1 cellular context compared by ENCODE assay signal in the genomic region with DNA sequence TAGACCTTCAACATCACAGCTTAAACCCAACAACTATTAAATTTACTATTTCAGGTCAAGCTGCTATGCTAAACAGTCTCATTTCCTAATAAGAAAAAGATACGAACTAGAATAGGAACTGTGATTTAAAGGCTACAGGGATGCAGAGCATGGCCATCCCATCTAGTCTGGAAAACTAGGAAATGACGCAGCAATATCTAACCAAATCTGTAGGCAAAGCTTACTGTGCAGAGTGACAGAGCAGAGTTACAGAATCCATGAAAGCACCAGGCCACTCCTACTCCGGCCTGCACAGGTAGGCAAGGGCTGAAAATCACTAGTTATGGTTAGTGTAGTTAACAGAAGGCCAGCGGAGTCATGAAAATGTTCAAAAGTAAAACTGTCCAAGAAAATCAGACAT.
TF ChIP-seq lines count a peak whose summit lies in the region.

No MANE protein-coding gene starts in this region.

TF ChIP-seq in HCT116, 20 proteins besides CTCF, POLR2A, EP300 and RAD21:
- TF ChIP-seq POLR2AphosphoS5 (IDR thresholded peaks at IDR 0.05; ENCODE audit: low read depth, low read length): no peak
- TF ChIP-seq, protein P1, sequence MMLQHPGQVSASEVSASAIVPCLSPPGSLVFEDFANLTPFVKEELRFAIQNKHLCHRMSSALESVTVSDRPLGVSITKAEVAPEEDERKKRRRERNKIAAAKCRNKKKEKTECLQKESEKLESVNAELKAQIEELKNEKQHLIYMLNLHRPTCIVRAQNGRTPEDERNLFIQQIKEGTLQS (IDR thresholded peaks at IDR 0.05): no peak
- no peak for TF ChIP-seq EGR1 (IDR thresholded peaks at IDR 0.05; ENCODE audit: low read depth)
- no peak for TF ChIP-seq SRF (IDR thresholded peaks at IDR 0.05; ENCODE audit: low read depth)
- TF ChIP-seq FOSL1 (IDR thresholded peaks at IDR 0.05; ENCODE audit: low read depth): no peak
- no peak for TF ChIP-seq ZFX (IDR thresholded peaks at IDR 0.05)
- TF ChIP-seq YY1 (IDR thresholded peaks at IDR 0.05; ENCODE audit: extremely low read depth, insufficient replicate concordance, low read depth, low read length): no peak
- TF ChIP-seq, protein P2, sequence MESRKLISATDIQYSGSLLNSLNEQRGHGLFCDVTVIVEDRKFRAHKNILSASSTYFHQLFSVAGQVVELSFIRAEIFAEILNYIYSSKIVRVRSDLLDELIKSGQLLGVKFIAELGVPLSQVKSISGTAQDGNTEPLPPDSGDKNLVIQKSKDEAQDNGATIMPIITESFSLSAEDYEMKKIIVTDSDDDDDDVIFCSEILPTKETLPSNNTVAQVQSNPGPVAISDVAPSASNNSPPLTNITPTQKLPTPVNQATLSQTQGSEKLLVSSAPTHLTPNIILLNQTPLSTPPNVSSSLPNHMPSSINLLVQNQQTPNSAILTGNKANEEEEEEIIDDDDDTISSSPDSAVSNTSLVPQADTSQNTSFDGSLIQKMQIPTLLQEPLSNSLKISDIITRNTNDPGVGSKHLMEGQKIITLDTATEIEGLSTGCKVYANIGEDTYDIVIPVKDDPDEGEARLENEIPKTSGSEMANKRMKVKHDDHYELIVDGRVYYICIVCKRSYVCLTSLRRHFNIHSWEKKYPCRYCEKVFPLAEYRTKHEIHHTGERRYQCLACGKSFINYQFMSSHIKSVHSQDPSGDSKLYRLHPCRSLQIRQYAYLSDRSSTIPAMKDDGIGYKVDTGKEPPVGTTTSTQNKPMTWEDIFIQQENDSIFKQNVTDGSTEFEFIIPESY (IDR thresholded peaks at IDR 0.05; ENCODE audit: extremely low read depth, insufficient replicate concordance, low read length): no peak
- TF ChIP-seq ELF1 (IDR thresholded peaks at IDR 0.05; ENCODE audit: borderline replicate concordance, low read depth): no peak
- no peak for TF ChIP-seq SP1 (IDR thresholded peaks at IDR 0.05; ENCODE audit: low read depth)
- TF ChIP-seq, protein P3, sequence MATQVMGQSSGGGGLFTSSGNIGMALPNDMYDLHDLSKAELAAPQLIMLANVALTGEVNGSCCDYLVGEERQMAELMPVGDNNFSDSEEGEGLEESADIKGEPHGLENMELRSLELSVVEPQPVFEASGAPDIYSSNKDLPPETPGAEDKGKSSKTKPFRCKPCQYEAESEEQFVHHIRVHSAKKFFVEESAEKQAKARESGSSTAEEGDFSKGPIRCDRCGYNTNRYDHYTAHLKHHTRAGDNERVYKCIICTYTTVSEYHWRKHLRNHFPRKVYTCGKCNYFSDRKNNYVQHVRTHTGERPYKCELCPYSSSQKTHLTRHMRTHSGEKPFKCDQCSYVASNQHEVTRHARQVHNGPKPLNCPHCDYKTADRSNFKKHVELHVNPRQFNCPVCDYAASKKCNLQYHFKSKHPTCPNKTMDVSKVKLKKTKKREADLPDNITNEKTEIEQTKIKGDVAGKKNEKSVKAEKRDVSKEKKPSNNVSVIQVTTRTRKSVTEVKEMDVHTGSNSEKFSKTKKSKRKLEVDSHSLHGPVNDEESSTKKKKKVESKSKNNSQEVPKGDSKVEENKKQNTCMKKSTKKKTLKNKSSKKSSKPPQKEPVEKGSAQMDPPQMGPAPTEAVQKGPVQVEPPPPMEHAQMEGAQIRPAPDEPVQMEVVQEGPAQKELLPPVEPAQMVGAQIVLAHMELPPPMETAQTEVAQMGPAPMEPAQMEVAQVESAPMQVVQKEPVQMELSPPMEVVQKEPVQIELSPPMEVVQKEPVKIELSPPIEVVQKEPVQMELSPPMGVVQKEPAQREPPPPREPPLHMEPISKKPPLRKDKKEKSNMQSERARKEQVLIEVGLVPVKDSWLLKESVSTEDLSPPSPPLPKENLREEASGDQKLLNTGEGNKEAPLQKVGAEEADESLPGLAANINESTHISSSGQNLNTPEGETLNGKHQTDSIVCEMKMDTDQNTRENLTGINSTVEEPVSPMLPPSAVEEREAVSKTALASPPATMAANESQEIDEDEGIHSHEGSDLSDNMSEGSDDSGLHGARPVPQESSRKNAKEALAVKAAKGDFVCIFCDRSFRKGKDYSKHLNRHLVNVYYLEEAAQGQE (IDR thresholded peaks at IDR 0.05; ENCODE audit: low read depth): no peak
- no peak for TF ChIP-seq EZH2phosphoT487 (IDR thresholded peaks at IDR 0.05; ENCODE audit: borderline replicate concordance)
- TF ChIP-seq, protein P4, sequence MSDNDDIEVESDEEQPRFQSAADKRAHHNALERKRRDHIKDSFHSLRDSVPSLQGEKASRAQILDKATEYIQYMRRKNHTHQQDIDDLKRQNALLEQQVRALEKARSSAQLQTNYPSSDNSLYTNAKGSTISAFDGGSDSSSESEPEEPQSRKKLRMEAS (IDR thresholded peaks at IDR 0.05): no peak
- TF ChIP-seq JUND (IDR thresholded peaks at IDR 0.05): no peak
- no peak for TF ChIP-seq ZNF274 (IDR thresholded peaks at IDR 0.05; ENCODE audit: low read depth, low read length)
